Comparison of ENCODE assay signal across 7 cellular contexts in the genomic region with DNA sequence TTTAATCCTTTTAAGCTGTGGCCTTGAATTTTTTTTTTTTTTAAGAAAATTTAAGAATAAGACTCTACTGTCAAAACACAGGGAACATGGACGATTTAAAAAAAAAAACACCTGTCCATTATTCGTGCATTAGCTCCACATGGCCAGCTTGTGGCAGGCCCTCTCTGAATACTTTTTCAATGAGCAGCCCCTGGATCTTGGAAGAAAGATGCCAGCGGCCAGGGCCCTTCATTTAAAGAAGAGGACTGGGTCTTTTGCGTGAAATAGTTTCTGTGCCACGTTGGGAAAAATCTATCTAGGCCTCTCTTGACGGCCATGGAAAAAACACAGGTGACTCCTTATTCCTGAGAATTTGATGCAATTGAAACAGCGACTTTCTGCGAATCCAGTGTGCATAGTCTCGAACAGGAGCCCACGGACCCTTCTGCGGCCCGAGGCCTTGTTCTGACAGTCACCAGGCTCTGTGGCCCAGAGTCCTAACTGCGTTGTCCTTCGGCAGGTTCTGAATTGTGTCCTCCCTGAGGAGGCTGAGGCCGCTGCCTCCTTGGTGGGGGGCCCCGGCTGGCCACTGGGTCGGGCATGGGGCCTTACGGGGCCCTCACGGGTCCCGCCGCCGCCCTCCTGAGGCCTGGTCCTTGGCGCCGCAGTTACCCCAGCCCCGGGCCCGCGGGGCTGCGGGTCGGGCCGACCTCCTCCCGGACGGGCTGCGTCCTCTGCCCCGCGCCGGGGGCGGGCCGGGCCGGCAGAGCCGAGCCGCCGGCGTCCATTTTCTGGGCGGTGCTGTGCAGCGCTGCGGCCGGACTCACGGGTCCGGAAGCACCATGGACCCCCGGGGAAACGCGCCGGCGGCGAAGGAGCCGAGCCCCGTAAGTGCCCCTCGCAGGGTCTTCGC. TPM values are rescaled to one million over a fixed set of nuclear protein-coding genes. Genes with fewer than 3 reads are reported as not detected.
A peak's percentile ranks its signal among the peaks of the same experiment; 100 is the strongest.
DNase-seq lines count a peak whose midpoint lies in the region; ATAC-seq and TF ChIP-seq lines count a peak whose summit lies in the region.

No MANE protein-coding gene starts in this region.

- H3K23ac ChIP-seq in H9 (ENCODE audit: insufficient read length, low read depth, low read length) = no peak overlapping the region

- H2BK15ac ChIP-seq in H9 (ENCODE audit: low read depth, low read length) = no peak overlapping the region

- no peak overlapping the region for H2BK5ac ChIP-seq in H9 (ENCODE audit: insufficient read length, low read length)

- peak; percentile 52 for DNase-seq in H9
- peak; percentile 44 for DNase-seq in NCI-H1105 (lab: John Stamatoyannopoulos, UW)
- DNase-seq in activated T-helper 9 cell treated with anti-CD3 and anti-CD28 coated beads, Interleukin-2, amount 50 U/mL, for 16 hours (ENCODE audit: low read depth) = peak; percentile 34
- DNase-seq in foreskin fibroblast = peak in 1 of 2 donors; percentile 68
- no peak for DNase-seq in amniotic stem cell (lab: John Stamatoyannopoulos, UW)

- H3K27me3 Mint-ChIP-seq in H9 (ENCODE audit: low read depth) = peaks cover 24% of the 10 kb centered on the region

- no peaks in the 10 kb centered on the region for H3K23me2 ChIP-seq in H9 (ENCODE audit: insufficient read length, low read depth, low read length, poor library complexity, severe bottlenecking)

- H2AK5ac ChIP-seq in H9 (ENCODE audit: insufficient read length, low read length) = no peak overlapping the region

- peaks cover 0 to 18% (median 16%) of the 10 kb centered on the region in 3 experiments; a peak in 5 of 7 replicates for H3K36me3 Mint-ChIP-seq in H9 (ENCODE audit: insufficient read depth in 1 of 3, low read depth in 3 of 3)

- H2BK20ac ChIP-seq in H9 (ENCODE audit: low read depth, low read length, poor library complexity, severe bottlenecking) = no peak overlapping the region

- no peak overlapping the region for H3K56ac ChIP-seq in H9 (ENCODE audit: insufficient read length, low read depth, low read length)

- no peak overlapping the region for H4K8ac ChIP-seq in H9 (replicated peaks; ENCODE audit: insufficient read length, low read depth, low read length)

- H2AFZ ChIP-seq in H9 (ENCODE audit: low read length) = no peak overlapping the region

- H3K4me1 ChIP-seq in H9 (ENCODE audit: insufficient read depth, low read length) (0 out of 2 replicates have a peak, but pooled peaks cover 2% of the 10 kb centered on the region), neutrophil (ENCODE audit: control insufficient read depth in 1 of 2, insufficient read depth in 1 of 2, low read depth in 1 of 2, low read length in 1 of 2) (peaks cover 18 to 29% of the 10 kb centered on the region in 2 experiments)

- H3K4me3 ChIP-seq in foreskin fibroblast (ENCODE audit: low read depth in 1 of 2, low read length in 2 of 2) (peak overlapping the region; percentile 42 to 74), neutrophil (ENCODE audit: low read depth in 1 of 2, low read length in 1 of 2) (peak overlapping the region; percentile 65 to 85)

- H3K27ac Mint-ChIP-seq in H9 = peak overlapping the region in 1 of 3 experiments; percentile 47; a peak in 2 of 7 replicates

- H3K79me1 ChIP-seq in H9 (ENCODE audit: insufficient read depth, low read depth, low read length, poor library complexity, severe bottlenecking) = no peaks in the 10 kb centered on the region

- H3K4ac ChIP-seq in H9 (ENCODE audit: low read depth, low read length) = no peak overlapping the region

- no peak overlapping the region for H4K91ac ChIP-seq in H9 (ENCODE audit: insufficient read length, low read depth, low read length)

- no peak overlapping the region for H3K18ac ChIP-seq in H9 (ENCODE audit: insufficient read length, low read depth, low read length)

- peaks cover 6 to 7% of the 10 kb centered on the region in 2 experiments; a peak in 4 of 5 replicates for H3K9me3 Mint-ChIP-seq in H9

- no peak overlapping the region for H4K5ac ChIP-seq in H9 (ENCODE audit: insufficient read length, low read depth, low read length)

- H3K79me2 ChIP-seq in H9 (ENCODE audit: insufficient read depth, low read length) = no peaks in the 10 kb centered on the region

- H3K36me3 ChIP-seq in neutrophil = peaks cover 17% of the 10 kb centered on the region

- ATAC-seq in GM18502 (IDR thresholded peaks at IDR 0.05; ENCODE audit: poor library complexity, unreplicated experiment) = peak; percentile 63

- no peaks in the 10 kb centered on the region for H4K20me1 ChIP-seq in H9 (ENCODE audit: control insufficient read depth, insufficient read depth, insufficient read length)

- no CpG with 5 or more reads among the region's 59 CpGs for WGBS in H9 (ENCODE audit: extremely low coverage, insufficient read length, low lambda C conversion rate)

- H2BK12ac ChIP-seq in H9 (ENCODE audit: insufficient read length, low read depth, low read length) = no peak overlapping the region

- no peak overlapping the region for H3T11ph ChIP-seq in H9 (ENCODE audit: low read length)

- H3K9ac ChIP-seq in H9 (ENCODE audit: extremely low read depth, insufficient read length, low read length) = peak overlapping the region; percentile 30

- no peak for TF ChIP-seq CTCF in H9 (conservative IDR thresholded peaks at IDR 0.05)
- no peak for TF ChIP-seq CTCF in foreskin fibroblast (IDR thresholded peaks at IDR 0.05; ENCODE audit: low read depth, low read length)
- no peak for TF ChIP-seq CTCF in neutrophil (IDR thresholded peaks at IDR 0.05)

- H3K9me3 ChIP-seq in H9 (ENCODE audit: control insufficient read depth, low read depth, low read length) (peaks cover 5% of the 10 kb centered on the region), neutrophil (no peaks in the 10 kb centered on the region)

- H3K4me3 Mint-ChIP-seq in H9 = peak overlapping the region; percentile 77 to 78

- H3K4me1 Mint-ChIP-seq in H9 = peaks cover 28 to 30% of the 10 kb centered on the region in 2 experiments

- H3K14ac ChIP-seq in H9 (ENCODE audit: insufficient read depth, low read length) = peak overlapping the region; percentile 2; the same call in 1 of the 2 replicates

- H3K4me2 ChIP-seq in H9 (ENCODE audit: insufficient read depth, insufficient read length, low read length) = peak overlapping the region; percentile 27

- no peaks in the 10 kb centered on the region; the same call in 1 of the 2 replicates for H3K27me3 ChIP-seq in H9 (ENCODE audit: insufficient read depth, low read length)
- H3K27me3 ChIP-seq in neutrophil = no peaks in the 10 kb centered on the region

- H2BK120ac ChIP-seq in H9 (ENCODE audit: low read depth, low read length, poor library complexity, severe bottlenecking) = no peak overlapping the region

- H3K27ac ChIP-seq in H9 (ENCODE audit: insufficient read length, low read depth, low read length) (no peak overlapping the region), neutrophil (peak overlapping the region; percentile 83)

RNA-seq across cellular contexts. Expression of gene ZBTB38, which starts 33.5 kb away (rescaled TPM):
- total RNA-seq in H9 (2021) = 12.7 and 14.6 TPM in 2 replicates
